Comparison of ENCODE assay signal across 15 cellular contexts in genomic region chr5:68282001-68282400, GRCh38.
DNase-seq lines count a peak whose midpoint lies in the region; ATAC-seq lines count a peak whose summit lies in the region.
"Had no signal": no experiment of that assay in that cellular context is flagged by ENCODE, and none has a peak within 500 bp of the region (broad histone marks: within the 10 kb centered on the region; RNA-seq: fewer than 3 reads in every experiment).

No MANE protein-coding gene starts in this region.

- peaks cover 75% of the 10 kb centered on the region for H3K36me3 Mint-ChIP-seq in activated CD8-positive, alpha-beta memory T cell treated with anti-CD3 and anti-CD28 coated beads, Interleukin-2, amount 10 ng/mL, durations not matched to agents 7 days and 5 days
- peaks cover 58% of the 10 kb centered on the region for H3K36me3 Mint-ChIP-seq in activated CD4-positive, alpha-beta memory T cell treated with anti-CD3 and anti-CD28 coated beads for 36 hours

- no peaks in the 10 kb centered on the region for H3K9me3 Mint-ChIP-seq in activated CD8-positive, alpha-beta memory T cell treated with anti-CD3 and anti-CD28 coated beads, Interleukin-2, amount 10 ng/mL, durations not matched to agents 7 days and 5 days (ENCODE audit: low read depth)
- H3K9me3 Mint-ChIP-seq in activated CD4-positive, alpha-beta memory T cell treated with anti-CD3 and anti-CD28 coated beads for 36 hours = no peaks in the 10 kb centered on the region

- POLR2A ChIA-PET in activated CD4-positive, alpha-beta memory T cell treated with anti-CD3 and anti-CD28 coated beads for 36 hours (lab: Charles Lee) = interaction anchor here (0.9 kb wide), 1 partner anchor 24 kb away, joined by 3 read pairs; no protein-coding TSS in a partner anchor

- H3K27ac ChIP-seq in substantia nigra (ENCODE audit: low read depth, low read length, poor library complexity, severe bottlenecking) = peak overlapping the region; percentile 19

- intact Hi-C loops in activated CD4-positive, alpha-beta memory T cell treated with anti-CD3 and anti-CD28 coated beads for 36 hours (cut with micrococcal nuclease) = loop anchor here (5.0 to 10.0 kb wide), 2 partner anchors 433 to 605 kb away; no protein-coding TSS in a partner anchor

- H3K4me3 Mint-ChIP-seq in activated CD8-positive, alpha-beta memory T cell treated with anti-CD3 and anti-CD28 coated beads, Interleukin-2, amount 10 ng/mL, durations not matched to agents 7 days and 5 days = peak overlapping the region; percentile 77
- H3K4me3 Mint-ChIP-seq in activated CD4-positive, alpha-beta memory T cell treated with anti-CD3 and anti-CD28 coated beads for 36 hours = peak overlapping the region; percentile 76

- peaks cover 87% of the 10 kb centered on the region for H3K4me1 Mint-ChIP-seq in activated CD8-positive, alpha-beta memory T cell treated with anti-CD3 and anti-CD28 coated beads, Interleukin-2, amount 10 ng/mL, durations not matched to agents 7 days and 5 days
- peaks cover 96% of the 10 kb centered on the region for H3K4me1 Mint-ChIP-seq in activated CD4-positive, alpha-beta memory T cell treated with anti-CD3 and anti-CD28 coated beads for 36 hours (ENCODE audit: low read depth)

- no peak for DNase-seq in activated CD8-positive, alpha-beta memory T cell treated with anti-CD3 and anti-CD28 coated beads, Interleukin-2, amount 10 ng/mL, durations not matched to agents 7 days and 5 days
- DNase-seq in activated CD8-positive, alpha-beta memory T cell treated with anti-CD3 and anti-CD28 coated beads for 24 hours = no peak
- no peak for DNase-seq in activated CD4-positive, alpha-beta memory T cell treated with anti-CD3 and anti-CD28 coated beads for 36 hours
- DNase-seq in left lobe of liver (ENCODE audit: low spot score) = no peak
- no peak for DNase-seq in substantia nigra (lab: John Stamatoyannopoulos, UW)
- no peak for DNase-seq in mucosa of gallbladder (ENCODE audit: low spot score)
- DNase-seq: activated CD4-positive, CD25-positive, alpha-beta regulatory T cell treated with anti-CD3 and anti-CD28 coated beads, Interleukin-2, amount 50 U/mL, for 72 hours; activated gamma-delta T cell; Caco-2; effector CD8-positive, alpha-beta T cell; GDM1; NCI-H2029 treated with DMSO at 0.1 percent for 48 hours; NCI-H526 had no signal

- H3K27ac Mint-ChIP-seq in activated CD8-positive, alpha-beta memory T cell treated with anti-CD3 and anti-CD28 coated beads, Interleukin-2, amount 10 ng/mL, durations not matched to agents 7 days and 5 days = peak overlapping the region; percentile 93
- H3K27ac Mint-ChIP-seq in activated CD4-positive, alpha-beta memory T cell treated with anti-CD3 and anti-CD28 coated beads for 36 hours = peak overlapping the region; percentile 99

- CTCF ChIA-PET in activated CD8-positive, alpha-beta memory T cell treated with anti-CD3 and anti-CD28 coated beads, Interleukin-2, amount 10 ng/mL, durations not matched to agents 7 days and 5 days (lab: Charles Lee) = interaction anchor here (0.6 to 3.2 kb wide), 2 partner anchors 9 to 30 kb away, joined by 3 to 12 read pairs; no protein-coding TSS in a partner anchor
- CTCF ChIA-PET in activated CD4-positive, alpha-beta memory T cell treated with anti-CD3 and anti-CD28 coated beads for 36 hours (lab: Charles Lee) = interaction anchor here (1.2 kb wide), 1 partner anchor 24 kb away, joined by 3 read pairs; no protein-coding TSS in a partner anchor

- no peaks in the 10 kb centered on the region for H3K27me3 Mint-ChIP-seq in activated CD8-positive, alpha-beta memory T cell treated with anti-CD3 and anti-CD28 coated beads, Interleukin-2, amount 10 ng/mL, durations not matched to agents 7 days and 5 days
- no peaks in the 10 kb centered on the region for H3K27me3 Mint-ChIP-seq in activated CD4-positive, alpha-beta memory T cell treated with anti-CD3 and anti-CD28 coated beads for 36 hours

- ATAC-seq in activated CD8-positive, alpha-beta memory T cell treated with anti-CD3 and anti-CD28 coated beads, Interleukin-2, amount 10 ng/mL, durations not matched to agents 7 days and 5 days = no peak
- ATAC-seq in left lobe of liver (peak; percentile 52), HG03097 (IDR thresholded peaks at IDR 0.05; ENCODE audit: low FRiP score, unreplicated experiment) (no peak), HG03354 (IDR thresholded peaks at IDR 0.05; ENCODE audit: poor library complexity, severe bottlenecking, unreplicated experiment) (no peak)
